ENCODE assay signal across 9 cellular contexts in genomic region chr20:47350181-47350550, GRCh38. TPM values are rescaled to one million over a fixed set of nuclear protein-coding genes. Genes with fewer than 3 reads are reported as not detected.
A peak's percentile ranks its signal among the peaks of the same experiment; 100 is the strongest.
DNase-seq lines count a peak whose midpoint lies in the region; ATAC-seq and TF ChIP-seq lines count a peak whose summit lies in the region.
"Had no signal": no experiment of that assay in that cellular context is flagged by ENCODE, and none has a peak within 500 bp of the region (broad histone marks: within the 10 kb centered on the region; RNA-seq: fewer than 3 reads in every experiment).

No MANE protein-coding gene starts in this region.

- in situ Hi-C loops in GM23248 (cut with MboI) = no loop called here

- no peaks in the 10 kb centered on the region for H3K9me2 ChIP-seq in GM23248 (ENCODE audit: insufficient read depth)
- no peaks in the 10 kb centered on the region for H3K9me2 ChIP-seq in OCI-LY7 (ENCODE audit: insufficient read depth, low read length)

- H3K27ac ChIP-seq in GM23248 (peak overlapping the region; percentile 32), OCI-LY7 (ENCODE audit: low read depth, low read length, poor library complexity, severe bottlenecking) (peak overlapping the region; percentile 90), fibroblast of lung (ENCODE audit: insufficient read depth, low read length) (peak overlapping the region; percentile 37), smooth muscle cell (ENCODE audit: low read depth) (peak overlapping the region; percentile 99), foreskin keratinocyte (no peak overlapping the region)

- POLR2A ChIA-PET in OCI-LY7 (lab: Charles Lee) = interaction anchor here (0.7 to 1.1 kb wide), 4 partner anchors 10 to 67 kb away, joined by 3 to 4 read pairs (median 3); no protein-coding TSS in a partner anchor

- H3K9ac ChIP-seq in GM23248 = peak overlapping the region; percentile 29
- H3K9ac ChIP-seq in fibroblast of lung (ENCODE audit: insufficient read depth, low read length) = no peak overlapping the region
- H3K9ac ChIP-seq in smooth muscle cell (ENCODE audit: low read depth) = peak overlapping the region; percentile 68

- H3F3A ChIP-seq in GM23248 (ENCODE audit: insufficient read depth) (peaks cover 39% of the 10 kb centered on the region), smooth muscle cell (ENCODE audit: low read depth) (peaks cover 41% of the 10 kb centered on the region)

- H4K20me1 ChIP-seq in GM23248 (ENCODE audit: insufficient read depth) (no peaks in the 10 kb centered on the region), OCI-LY7 (ENCODE audit: insufficient read depth, low read length) (peaks cover 22% of the 10 kb centered on the region), fibroblast of lung (ENCODE audit: control insufficient read depth, extremely low read depth, insufficient read depth, low read length) (no peaks in the 10 kb centered on the region), smooth muscle cell (ENCODE audit: low read depth) (no peaks in the 10 kb centered on the region)

- no TSS peak for BruUV-seq in OCI-LY7 (replicated peaks; lab: Mats Ljungman, UMichigan)

- TF ChIP-seq POLR2A in GM18505 (IDR thresholded peaks at IDR 0.05; ENCODE audit: borderline replicate concordance, extremely low read depth, insufficient read depth, insufficient read length) = no peak

- H3K79me2 ChIP-seq in GM23248 (ENCODE audit: insufficient read depth) (peaks cover 94% of the 10 kb centered on the region), OCI-LY7 (ENCODE audit: insufficient read depth, low read depth, low read length) (peaks cover 87% of the 10 kb centered on the region), fibroblast of lung (ENCODE audit: control insufficient read depth, insufficient read depth, low read length) (peaks cover 70% of the 10 kb centered on the region), smooth muscle cell (ENCODE audit: low read depth) (peaks cover 100% of the 10 kb centered on the region)

- no peak for TF ChIP-seq CTCF in OCI-LY7 (conservative IDR thresholded peaks at IDR 0.05; ENCODE audit: low read length)
- TF ChIP-seq CTCF in fibroblast of lung (conservative IDR thresholded peaks at IDR 0.05 in 1 of 2, IDR thresholded peaks at IDR 0.05 in 1 of 2; ENCODE audit: low read depth in 1 of 2, low read length in 2 of 2) = no peak
- TF ChIP-seq CTCF in smooth muscle cell (IDR thresholded peaks at IDR 0.05; ENCODE audit: borderline replicate concordance, insufficient read depth, poor library complexity, severe bottlenecking) = no peak
- no peak for TF ChIP-seq CTCF in foreskin keratinocyte (conservative IDR thresholded peaks at IDR 0.05)

- H3K9me3 ChIP-seq in GM23248 (ENCODE audit: low read depth) = no peaks in the 10 kb centered on the region
- H3K9me3 ChIP-seq in OCI-LY7 (ENCODE audit: low read length) = no peaks in the 10 kb centered on the region
- no peaks in the 10 kb centered on the region for H3K9me3 ChIP-seq in fibroblast of lung (ENCODE audit: control insufficient read depth, insufficient read depth, low read depth, low read length)
- no peaks in the 10 kb centered on the region for H3K9me3 ChIP-seq in smooth muscle cell (replicated peaks; ENCODE audit: low read depth)

- H3K4me2 ChIP-seq in GM23248 (ENCODE audit: unreplicated experiment) (peak overlapping the region; percentile 38), OCI-LY7 (ENCODE audit: low read length) (peak overlapping the region; percentile 98), fibroblast of lung (ENCODE audit: extremely low read depth, insufficient read depth, low read length) (peak overlapping the region; percentile 79), smooth muscle cell (peak overlapping the region; percentile 81)

- intact Hi-C loops in OCI-LY7 (cut with micrococcal nuclease; ENCODE audit: unreplicated experiment) = loop anchor here (10.0 kb wide), 1 partner anchor 1695 kb away; the partner anchor contains the start of gene CSE1L

- H3K36me3 ChIP-seq in GM23248 (ENCODE audit: low read depth) (no peaks in the 10 kb centered on the region), OCI-LY7 (ENCODE audit: insufficient read depth, low read length) (peaks cover 76% of the 10 kb centered on the region), fibroblast of lung (ENCODE audit: control insufficient read depth, insufficient read depth, low read length) (peaks cover 2% of the 10 kb centered on the region), smooth muscle cell (ENCODE audit: low read depth) (no peaks in the 10 kb centered on the region)

- WGBS in GM23248 (ENCODE audit: low coverage in 1 of 2, low lambda C conversion rate in 2 of 2, missing lambda C conversion rate in 2 of 2), 2 experiments = 66 to 70% methylated on average over 4 of the region's 4 CpGs
- WGBS in smooth muscle cell (ENCODE audit: low lambda C conversion rate) = 34% methylated on average over 4 of the region's 4 CpGs

- H3K4me1 ChIP-seq in GM23248 (ENCODE audit: insufficient read depth) (peaks cover 54% of the 10 kb centered on the region), OCI-LY7 (ENCODE audit: insufficient read depth, low read length, poor library complexity, severe bottlenecking) (peaks cover 77% of the 10 kb centered on the region), fibroblast of lung (ENCODE audit: control insufficient read depth, extremely low read depth, insufficient read depth, low read length) (peaks cover 40% of the 10 kb centered on the region), smooth muscle cell (ENCODE audit: low read depth) (peaks cover 94% of the 10 kb centered on the region), foreskin keratinocyte (peaks cover 60% of the 10 kb centered on the region)

- H2AFZ ChIP-seq in GM23248 = peak overlapping the region; percentile 40
- H2AFZ ChIP-seq in OCI-LY7 (ENCODE audit: low read length) = no peak overlapping the region
- no peak overlapping the region for H2AFZ ChIP-seq in fibroblast of lung (ENCODE audit: low read length)
- H2AFZ ChIP-seq in smooth muscle cell (ENCODE audit: low read depth) = no peak overlapping the region

- ATAC-seq in GM18505 (IDR thresholded peaks at IDR 0.05; ENCODE audit: unreplicated experiment) (no peak), HG02884 (IDR thresholded peaks at IDR 0.05; ENCODE audit: unreplicated experiment) (no peak), foreskin keratinocyte (no peak), HG03342 (IDR thresholded peaks at IDR 0.05; ENCODE audit: unreplicated experiment) (no peak)

- DNase-seq in GM23248 = no peak
- peak; percentile 62 for DNase-seq in OCI-LY7 (ENCODE audit: low spot score)
- DNase-seq in fibroblast of lung (ENCODE audit: low read depth in 2 of 2) = no peak
- DNase-seq in smooth muscle cell (lab: John Stamatoyannopoulos, UW; ENCODE audit: unreplicated experiment) = no peak
- no peak for DNase-seq in foreskin keratinocyte
- DNase-seq: aorta had no signal

- H3K4me3 ChIP-seq in GM23248 = peak overlapping the region; percentile 13; the same call in 1 of the 2 replicates
- peak overlapping the region; percentile 74 for H3K4me3 ChIP-seq in OCI-LY7 (ENCODE audit: low read depth, low read length, poor library complexity, severe bottlenecking)
- peak overlapping the region in 1 of 4 experiments; percentile 50 for H3K4me3 ChIP-seq in fibroblast of lung (replicated peaks in 1 of 4; ENCODE audit: control extremely low read depth in 1 of 4, insufficient read depth in 1 of 4, low read depth in 3 of 4, low read length in 4 of 4)
- peak overlapping the region; percentile 32 for H3K4me3 ChIP-seq in smooth muscle cell

- H3K27me3 ChIP-seq in GM23248 (replicated peaks; ENCODE audit: insufficient read depth) (no peaks in the 10 kb centered on the region), fibroblast of lung (ENCODE audit: control insufficient read depth, insufficient read depth, low read length) (no peaks in the 10 kb centered on the region), smooth muscle cell (ENCODE audit: low read depth) (no peaks in the 10 kb centered on the region), foreskin keratinocyte (no peaks in the 10 kb centered on the region)

- CTCF ChIA-PET in OCI-LY7 (lab: Charles Lee; ENCODE audit: unreplicated experiment) = interaction anchor here (0.6 kb wide), 1 partner anchor 9 kb away, joined by 3 read pairs; no protein-coding TSS in a partner anchor

RNA-seq across cellular contexts. Expression of gene ZMYND8, which starts 6.3 kb away (rescaled TPM):
- 10.2 and 14.3 TPM in 2 replicates for total RNA-seq in GM23248 (2014; rRNA removed; shearing (Covaris generic))
- polyA plus RNA-seq in GM23248 (2016; fragmentation: Nextera tagmentation; extraction: Ambion mirVana) (12.1 and 12.4 TPM in 2 replicates), fibroblast of lung (12.6 and 17.6 TPM in 2 replicates), smooth muscle cell (14.7 and 15.2 TPM in 2 replicates), foreskin keratinocyte (7.9 and 9.1 TPM in 2 replicates)
- 26.1 and 30.4 TPM in 2 replicates for total RNA-seq in OCI-LY7 (2014; rRNA removed; shearing (Covaris generic))
- total RNA-seq in OCI-LY7 (2022) (69.1 and 77.0 TPM in 2 replicates), fibroblast of lung (7.4 and 13.0 TPM in 2 replicates), smooth muscle cell (22.7 and 24.1 TPM in 2 replicates), foreskin keratinocyte (29.7 and 31.1 TPM in 2 replicates)
- 12.3 and 14.2 TPM in 2 replicates for polyA plus RNA-seq in fibroblast of lung (2012)
- polyA minus RNA-seq in fibroblast of lung (ENCODE audit: low replicate concordance) = 8.4 and 14.3 TPM in 2 replicates

Comparison
In these comparisons a context has a peak if more than half of its experiments do, and no peak if none do; other contexts are left out.
1. H3K4me2 ChIP-seq: peak in every context shown above with its lines; median percentile 98 in OCI-LY7; 81 in smooth muscle cell; 79 in fibroblast of lung; 38 in GM23248.